8 cellular contexts compared by ENCODE assay signal in the genomic region with DNA sequence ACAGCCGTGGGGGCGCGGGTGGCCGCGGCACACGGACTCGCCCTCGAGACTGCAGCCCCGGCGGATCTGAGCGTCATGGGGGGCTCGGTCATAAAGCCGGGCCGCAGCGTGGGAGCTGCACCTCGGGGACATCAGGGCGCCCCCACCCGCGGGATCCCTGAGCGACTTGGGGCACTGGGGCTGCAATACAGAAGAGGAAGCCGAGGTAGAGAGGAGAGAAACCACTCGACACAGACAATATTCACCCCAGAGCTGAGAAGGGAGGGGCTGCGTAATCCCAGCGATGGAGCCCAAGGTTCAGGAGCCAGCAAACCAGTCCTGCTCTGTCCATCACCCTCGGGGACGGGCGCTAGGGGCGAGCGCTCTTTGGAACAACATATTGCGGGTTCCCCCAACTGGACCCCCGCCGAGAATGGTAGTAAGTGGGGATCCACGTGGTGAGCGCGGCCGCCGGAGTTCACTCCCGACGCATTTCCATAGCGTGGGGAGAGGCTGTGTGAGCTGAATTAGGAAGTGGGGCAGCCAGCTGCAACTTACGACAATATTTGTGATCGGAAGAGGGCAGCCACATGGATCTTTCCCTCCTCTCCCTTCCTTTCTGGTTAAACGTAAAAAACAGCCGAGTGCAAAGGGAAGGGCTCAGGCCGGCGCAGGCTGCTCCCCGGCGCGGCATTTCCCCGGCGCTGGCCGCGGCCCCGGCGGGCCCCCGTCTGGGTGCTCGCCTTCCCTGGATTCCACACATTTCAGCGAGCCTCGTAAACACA. TPM values are rescaled to one million over a fixed set of nuclear protein-coding genes. Genes with fewer than 3 reads are reported as not detected.
DNase-seq lines count a peak whose midpoint lies in the region; ATAC-seq and TF ChIP-seq lines count a peak whose summit lies in the region.

No MANE protein-coding gene starts in this region.

- H3K27me3 Mint-ChIP-seq in CD4-positive, alpha-beta memory T cell: peaks cover 5 to 7% of the 10 kb centered on the region in 2 donors
- H3K27me3 Mint-ChIP-seq in naive thymus-derived CD4-positive, alpha-beta T cell: peaks cover 0 to 74% (median 3%) of the 10 kb centered on the region in 5 donors

- intact Hi-C loops in CD4-positive, alpha-beta memory T cell (cut with micrococcal nuclease): loop anchor here (1.0 to 5.0 kb wide), 3 partner anchors 13 to 510 kb away; no protein-coding TSS in a partner anchor
- intact Hi-C loops in esophagus muscularis mucosa (cut with DNase I) (no loop called here), uterus (cut with DNase I; ENCODE audit: low total_unique reads) (no loop called here)
- intact Hi-C loops in naive thymus-derived CD4-positive, alpha-beta T cell (cut with micrococcal nuclease): loop anchor here (1.0 to 10.0 kb wide), 13 partner anchors 9 to 1940 kb away; a partner anchor contains a TSS

- peaks cover 0 to 2% (median 0%) of the 10 kb centered on the region in 8 donors for H3K9me3 Mint-ChIP-seq in CD4-positive, alpha-beta memory T cell
- H3K9me3 Mint-ChIP-seq in naive thymus-derived CD4-positive, alpha-beta T cell: peaks cover 0 to 8% (median 0%) of the 10 kb centered on the region in 11 donors

- peaks cover 54% of the 10 kb centered on the region for H3K4me1 ChIP-seq in CD4-positive, alpha-beta memory T cell (ENCODE audit: insufficient read depth, low read length)
- H3K4me1 ChIP-seq in esophagus muscularis mucosa (peaks cover 34 to 43% (median 35%) of the 10 kb centered on the region in 4 donors), uterus (no peaks in the 10 kb centered on the region)
- H3K4me1 ChIP-seq in naive thymus-derived CD4-positive, alpha-beta T cell (ENCODE audit: control insufficient read depth in 2 of 2, insufficient read depth in 2 of 2, low read length in 2 of 2): peaks cover 14 to 16% of the 10 kb centered on the region in 2 donors

- H3K36me3 Mint-ChIP-seq in CD4-positive, alpha-beta memory T cell: peaks cover 0 to 25% of the 10 kb centered on the region in 2 donors
- H3K36me3 Mint-ChIP-seq in naive thymus-derived CD4-positive, alpha-beta T cell: peaks cover 0 to 4% (median 0%) of the 10 kb centered on the region in 5 donors

- H3K4me1 Mint-ChIP-seq in CD4-positive, alpha-beta memory T cell: peaks cover 19 to 75% (median 46%) of the 10 kb centered on the region in 4 donors
- peaks cover 33 to 56% (median 53%) of the 10 kb centered on the region in 7 donors for H3K4me1 Mint-ChIP-seq in naive thymus-derived CD4-positive, alpha-beta T cell

- ATAC-seq in GM21390 (IDR thresholded peaks at IDR 0.05; ENCODE audit: unreplicated experiment) (peak; percentile 3), GM21360 (IDR thresholded peaks at IDR 0.05; ENCODE audit: unreplicated experiment) (no peak)
- ATAC-seq in naive thymus-derived CD4-positive, alpha-beta T cell: peak; percentile 13

- no peak for TF ChIP-seq EP300 in esophagus muscularis mucosa (IDR thresholded peaks at IDR 0.05)

- peak overlapping the region; percentile 45 for H3K27ac ChIP-seq in CD4-positive, alpha-beta memory T cell (ENCODE audit: low read depth, low read length)
- H3K27ac ChIP-seq in esophagus muscularis mucosa (replicated peaks in 1 of 4) (peak overlapping the region; percentile 87 to 94 (median 94)), uterus (peak overlapping the region; percentile 93 to 95)
- H3K27ac ChIP-seq in naive thymus-derived CD4-positive, alpha-beta T cell (ENCODE audit: low read depth, low read length): peak overlapping the region; percentile 54

- TF ChIP-seq POLR2A in esophagus muscularis mucosa (IDR thresholded peaks at IDR 0.05; ENCODE audit: low read depth) (peak; percentile 56), uterus (IDR thresholded peaks at IDR 0.05) (peak; percentile 24 to 33)

- H3K27ac Mint-ChIP-seq in CD4-positive, alpha-beta memory T cell: peak overlapping the region; percentile 79 to 99 (median 95)
- peak overlapping the region; percentile 42 to 91 (median 83) for H3K27ac Mint-ChIP-seq in naive thymus-derived CD4-positive, alpha-beta T cell

- POLR2A ChIA-PET in CD4-positive, alpha-beta memory T cell (lab: Charles Lee; ENCODE audit: partially characterized antibody): interaction anchor here (1.4 to 6.6 kb wide), 5 partner anchors 10 to 369 kb away, joined by 4 to 82 read pairs (median 10); a partner anchor contains a TSS
- POLR2A ChIA-PET in naive thymus-derived CD4-positive, alpha-beta T cell (lab: Charles Lee): interaction anchor here (0.8 to 2.1 kb wide), 6 partner anchors 9 to 369 kb away, joined by 3 to 13 read pairs (median 4); a partner anchor contains a TSS

- H3K9me3 ChIP-seq in CD4-positive, alpha-beta memory T cell (ENCODE audit: control insufficient read depth in 1 of 2, low read length in 2 of 2): no peaks in the 10 kb centered on the region
- H3K9me3 ChIP-seq in esophagus muscularis mucosa: no peaks in the 10 kb centered on the region
- no peaks in the 10 kb centered on the region for H3K9me3 ChIP-seq in naive thymus-derived CD4-positive, alpha-beta T cell (ENCODE audit: control insufficient read depth in 2 of 3, low read length in 3 of 3)
- no peaks in the 10 kb centered on the region for H3K9me3 ChIP-seq in uterus

- TF ChIP-seq CTCF in esophagus muscularis mucosa (IDR thresholded peaks at IDR 0.05): no peak
- TF ChIP-seq CTCF in uterus (IDR thresholded peaks at IDR 0.05): no peak

- H3K36me3 ChIP-seq in CD4-positive, alpha-beta memory T cell (ENCODE audit: insufficient read depth, low read length): no peaks in the 10 kb centered on the region
- H3K36me3 ChIP-seq in esophagus muscularis mucosa (no peaks in the 10 kb centered on the region), uterus (no peaks in the 10 kb centered on the region)
- no peaks in the 10 kb centered on the region for H3K36me3 ChIP-seq in naive thymus-derived CD4-positive, alpha-beta T cell (ENCODE audit: control insufficient read depth in 2 of 3, insufficient read depth in 3 of 3, low read length in 3 of 3)

- H3K27me3 ChIP-seq in CD4-positive, alpha-beta memory T cell (ENCODE audit: insufficient read depth, low read length): peaks cover 4% of the 10 kb centered on the region
- H3K27me3 ChIP-seq in esophagus muscularis mucosa (no peaks in the 10 kb centered on the region), uterus (no peaks in the 10 kb centered on the region)
- H3K27me3 ChIP-seq in naive thymus-derived CD4-positive, alpha-beta T cell (ENCODE audit: control insufficient read depth in 2 of 2, insufficient read depth in 2 of 2, low read length in 2 of 2): no peaks in the 10 kb centered on the region

- 0% methylated on average over 27 of the region's 59 CpGs for WGBS in esophagus muscularis mucosa

- CTCF ChIA-PET in CD4-positive, alpha-beta memory T cell (lab: Charles Lee; ENCODE audit: partially characterized antibody): interaction anchor here (0.9 to 1.1 kb wide), 3 partner anchors 9 to 44 kb away, joined by 3 read pairs; a partner anchor contains a TSS
- CTCF ChIA-PET in naive thymus-derived CD4-positive, alpha-beta T cell (lab: Charles Lee): interaction anchor here (0.7 to 1.1 kb wide), 3 partner anchors 12 to 710 kb away, joined by 3 to 5 read pairs (median 3); no protein-coding TSS in a partner anchor

- H3K4me3 ChIP-seq in CD4-positive, alpha-beta memory T cell (ENCODE audit: low read length in 2 of 2): peak overlapping the region; percentile 82 to 96
- H3K4me3 ChIP-seq in esophagus muscularis mucosa (peak overlapping the region; percentile 80 to 94 (median 88)), uterus (peak overlapping the region; percentile 88 to 89)
- peak overlapping the region; percentile 95 for H3K4me3 ChIP-seq in naive thymus-derived CD4-positive, alpha-beta T cell (ENCODE audit: low read length)

- DNase-seq in CD4-positive, alpha-beta memory T cell: peak; percentile 31 to 60 (median 37)
- DNase-seq in NCI-H2029 (lab: John Stamatoyannopoulos, UW) (peak; percentile 24), esophagus muscularis mucosa (ENCODE audit: extremely low spot score) (no peak), uterus (peak in 1 of 2 donors; percentile 51)
- DNase-seq in activated CD8-positive, alpha-beta memory T cell treated with anti-CD3 and anti-CD28 coated beads, Interleukin-2, amount 50 U/mL, for 48 hours: peak; percentile 66
- DNase-seq in naive thymus-derived CD4-positive, alpha-beta T cell: peak in 8 of 9 donors; percentile 24 to 44 (median 34)

- H3K4me3 Mint-ChIP-seq in CD4-positive, alpha-beta memory T cell: peak overlapping the region; percentile 90 to 99 (median 96)
- peak overlapping the region; percentile 89 to 100 (median 96) for H3K4me3 Mint-ChIP-seq in naive thymus-derived CD4-positive, alpha-beta T cell

RNA-seq across cellular contexts. Expression of a gene that starts 9.9 kb away (rescaled TPM):
- 10 to 100 TPM; 18.8 to 23.0 TPM for total RNA-seq in CD4-positive, alpha-beta memory T cell
- 10 to 100 TPM in 1 of 2 donors, 1 to 10 TPM in 1; 2.7 to 13.5 TPM for polyA plus RNA-seq in CD4-positive, alpha-beta memory T cell
- total RNA-seq in esophagus muscularis mucosa (10 to 100 TPM; 10.8 to 25.1 (median 16.9) TPM), uterus (10 to 100 TPM in 2 of 4 donors, 1 to 10 TPM in 2; 7.4 to 24.6 (median 10.8) TPM)
- 10 to 100 TPM in 4 of 5 experiments, 1 to 10 TPM in 1; 5.7 to 28.9 (median 23.5) TPM for total RNA-seq in naive thymus-derived CD4-positive, alpha-beta T cell
- polyA plus RNA-seq in naive thymus-derived CD4-positive, alpha-beta T cell: 10 to 100 TPM in 1 of 2 donors, 1 to 10 TPM in 1; 9.7 to 10.2 TPM

Comparison
In these comparisons a context has a peak if more than half of its experiments do, and no peak if none do; other contexts are left out.
1. intact Hi-C loops: an anchor here in CD4-positive, alpha-beta memory T cell (1.0 to 5.0 kb wide) and naive thymus-derived CD4-positive, alpha-beta T cell (1.0 to 10.0 kb wide); none called in esophagus muscularis mucosa and uterus.